Comparison of ENCODE assay signal across 19 cellular contexts in genomic region chr11:94705419-94705818, GRCh38.
DNase-seq lines count a peak whose midpoint lies in the region; ATAC-seq, FAIRE-seq and TF ChIP-seq lines count a peak whose summit lies in the region.
"Had no signal": no experiment of that assay in that cellular context is flagged by ENCODE, and none has a peak within 500 bp of the region (broad histone marks: within the 10 kb centered on the region; RNA-seq: fewer than 3 reads in every experiment).

No MANE protein-coding gene starts in this region.

- DNase-seq in NCI-H69 (lab: John Stamatoyannopoulos, UW) (peak; percentile 18), esophagus squamous epithelium (lab: John Stamatoyannopoulos, UW) (no peak), left lobe of liver (ENCODE audit: low spot score) (no peak), NCI-H526 (lab: John Stamatoyannopoulos, UW) (no peak), D721Med (ENCODE audit: insufficient read length, low spot score) (no peak), NCI-H1092 (lab: John Stamatoyannopoulos, UW) (no peak)
- DNase-seq: activated CD4-positive, alpha-beta T cell treated with anti-CD3 and anti-CD28 coated beads for 48 hours; aorta; CD4-positive, alpha-beta T cell; DMS53; GF-D8; naive thymus-derived CD4-positive, alpha-beta T cell; NCI-H2081; right lobe of liver; T-helper 17 cell; uterus had no signal

- no peak for FAIRE-seq in D721Med (lab: Jason Lieb, UNC)
- FAIRE-seq: HTR-8/SVneo, islet of Langerhans had no signal

- H3K4me1 ChIP-seq in esophagus squamous epithelium (peaks cover 0 to 37% (median 10%) of the 10 kb centered on the region in 3 donors), skeletal muscle tissue (ENCODE audit: control insufficient read depth in 3 of 3, insufficient read depth in 3 of 3, low read length in 3 of 3) (peaks cover 8 to 20% (median 10%) of the 10 kb centered on the region in 3 donors)
- H3K4me1 ChIP-seq: right lobe of liver, uterus had no signal

- H3K36me3 ChIP-seq in esophagus squamous epithelium (no peaks in the 10 kb centered on the region), skeletal muscle tissue (ENCODE audit: control insufficient read depth in 3 of 3, insufficient read depth in 3 of 3, low read length in 3 of 3) (no peaks in the 10 kb centered on the region)
- H3K36me3 ChIP-seq: right lobe of liver, uterus had no signal

- H3K4me3 ChIP-seq in esophagus squamous epithelium (no peak overlapping the region), skeletal muscle tissue (ENCODE audit: low read length in 3 of 3) (peak overlapping the region in 2 of 3 donors; percentile 80)
- H3K4me3 ChIP-seq: right lobe of liver, uterus had no signal

- TF ChIP-seq CTCF in esophagus squamous epithelium (IDR thresholded peaks at IDR 0.05) (no peak), D721Med (IDR thresholded peaks at IDR 0.05; ENCODE audit: insufficient read depth, missing control alignments) (no peak)

- no peaks in the 10 kb centered on the region for H3K9me3 ChIP-seq in esophagus squamous epithelium
- no peaks in the 10 kb centered on the region for H3K9me3 ChIP-seq in skeletal muscle tissue (ENCODE audit: control insufficient read depth in 3 of 3, low read length in 3 of 3)
- H3K9me3 ChIP-seq: right lobe of liver, uterus had no signal

- intact Hi-C loops in esophagus squamous epithelium (cut with DNase I): no loop called here

- H3K27ac ChIP-seq in esophagus squamous epithelium: peak overlapping the region; percentile 45 to 91 (median 76)
- H3K27ac ChIP-seq in skeletal muscle tissue (ENCODE audit: low read depth, low read length): peak overlapping the region; percentile 97
- H3K27ac ChIP-seq: right lobe of liver, uterus had no signal

- ATAC-seq in left lobe of liver: peak; percentile 21
- ATAC-seq: naive thymus-derived CD4-positive, alpha-beta T cell; right lobe of liver; T-helper 17 cell had no signal

- H3K27me3 ChIP-seq in esophagus squamous epithelium (no peaks in the 10 kb centered on the region), skeletal muscle tissue (ENCODE audit: control insufficient read depth in 3 of 3, insufficient read depth in 3 of 3, low read length in 3 of 3) (no peaks in the 10 kb centered on the region)
- H3K27me3 ChIP-seq: right lobe of liver, uterus had no signal

- TF ChIP-seq POLR2A in esophagus squamous epithelium (IDR thresholded peaks at IDR 0.05): no peak

- peak overlapping the region; percentile 63 to 88 (median 83) for H3K9ac ChIP-seq in skeletal muscle tissue (ENCODE audit: low read depth in 1 of 3, low read length in 3 of 3)

Comparison
In these comparisons a context has a peak if more than half of its experiments do, and no peak if none do; other contexts are left out.
1. H3K4me3 ChIP-seq: peak in skeletal muscle tissue (2 of 3); none in esophagus squamous epithelium (0 of 4).